In the genomic region with DNA sequence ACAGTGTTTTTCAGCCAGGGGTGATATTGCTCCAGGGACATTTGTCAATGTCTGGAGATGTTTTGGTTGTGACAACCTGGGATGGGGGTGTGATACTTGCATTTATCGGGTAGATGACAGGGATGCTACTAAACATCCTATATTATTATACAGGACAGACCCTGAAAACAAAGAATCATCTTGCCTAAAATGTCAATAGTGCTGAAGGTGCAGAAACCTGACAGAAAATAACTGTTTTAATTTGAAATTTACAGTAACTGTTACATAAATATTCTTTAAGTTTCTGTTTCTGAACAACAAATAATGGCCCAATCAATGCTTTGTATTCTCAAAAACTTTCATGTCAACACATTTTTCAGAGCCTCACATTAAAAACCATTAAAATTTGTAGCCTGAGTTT, we compare ENCODE assay signal across 2 cellular contexts.
TF ChIP-seq lines count a peak whose summit lies in the region.

No MANE protein-coding gene starts in this region.

TF ChIP-seq in A549, 52 proteins besides CTCF, POLR2A, EP300 and RAD21:
- TF ChIP-seq MAFK (IDR thresholded peaks at IDR 0.05; ENCODE audit: partially characterized antibody) (peak; percentile 62), JUNB (IDR thresholded peaks at IDR 0.05) (no peak)
TF ChIP-seq in A549: peak in this region for 1.

TF ChIP-seq in endothelial cell of umbilical vein, 7 proteins besides CTCF, POLR2A, EP300 and RAD21:
- no peak for TF ChIP-seq JUN (IDR thresholded peaks at IDR 0.05; ENCODE audit: borderline replicate concordance, insufficient read depth, insufficient read length, low read depth)
- TF ChIP-seq MYC (IDR thresholded peaks at IDR 0.05; ENCODE audit: low read depth, low read length) = no peak
- TF ChIP-seq, protein P1, sequence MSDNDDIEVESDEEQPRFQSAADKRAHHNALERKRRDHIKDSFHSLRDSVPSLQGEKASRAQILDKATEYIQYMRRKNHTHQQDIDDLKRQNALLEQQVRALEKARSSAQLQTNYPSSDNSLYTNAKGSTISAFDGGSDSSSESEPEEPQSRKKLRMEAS (IDR thresholded peaks at IDR 0.05; ENCODE audit: insufficient read depth, insufficient read length) = no peak
- no peak for TF ChIP-seq EZH2 (IDR thresholded peaks at IDR 0.05; ENCODE audit: borderline replicate concordance, low read depth, low read length, severe bottlenecking)
- TF ChIP-seq POLR2AphosphoS5 (IDR thresholded peaks at IDR 0.05; ENCODE audit: insufficient read depth, low read depth, low read length) = no peak
- no peak for TF ChIP-seq GATA2 (IDR thresholded peaks at IDR 0.05; ENCODE audit: insufficient read depth, insufficient read length, low read depth, low read length)
- no peak for TF ChIP-seq FOS (IDR thresholded peaks at IDR 0.05; ENCODE audit: borderline replicate concordance, insufficient read depth, low read length)
